In the genomic region with DNA sequence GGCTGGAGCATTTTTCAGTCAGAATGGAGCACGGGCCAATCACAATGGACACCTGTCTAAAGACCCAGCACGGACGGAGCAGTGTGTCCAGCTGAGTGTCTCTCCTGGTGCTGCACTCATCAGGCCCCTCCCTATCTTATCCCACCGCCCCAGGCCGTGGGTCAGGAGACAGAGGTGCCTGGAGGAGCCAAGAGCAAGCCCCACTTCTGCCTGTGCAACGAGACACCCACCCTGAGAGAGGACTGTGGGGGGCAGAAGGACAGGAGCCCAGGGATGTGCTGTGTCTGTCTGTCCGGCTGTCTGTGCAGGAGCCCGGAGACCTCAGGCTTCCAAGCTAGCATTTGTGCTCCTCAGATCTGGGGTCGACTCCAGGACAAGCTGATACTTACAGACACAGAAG, we compare ENCODE assay signal across 22 cellular contexts.
"Had no signal": no experiment of that assay in that cellular context is flagged by ENCODE, and none has a peak within 500 bp of the region (broad histone marks: within the 10 kb centered on the region; RNA-seq: fewer than 3 reads in every experiment).

No MANE protein-coding gene starts in this region.

- H3K36me3 ChIP-seq: cardiac muscle cell, gastrocnemius medialis, suprapubic skin, tibial nerve had no signal

- H3K27me3 ChIP-seq: cardiac muscle cell had no signal

- DNase-seq: activated CD4-positive, alpha-beta T cell treated with anti-CD3 and anti-CD28 coated beads for 4 hours; activated CD4-positive, alpha-beta T cell treated with anti-CD3 and anti-CD28 coated beads, Interleukin-2, amount 50 U/mL, for 4 hours; activated naive CD4-positive, alpha-beta T cell; activated T-cell treated with anti-CD3 and anti-CD28 coated beads for 4 hours; activated T-cell treated with anti-CD3 and anti-CD28 coated beads, Interleukin-2, amount 50 U/mL, for 72 hours; effector memory CD4-positive, alpha-beta T cell; erythroblast; gastrocnemius medialis; nucleus accumbens; right cardiac atrium; stimulated activated CD4-positive, alpha-beta T cell treated with anti-CD3 and anti-CD28 coated beads, Interleukin-15, amount 100 ng/mL, for 24 hours; stimulated activated CD4-positive, alpha-beta T cell treated with anti-CD3 and anti-CD28 coated beads, Interleukin-2, amount 100 ng/mL, for 24 hours; stimulated activated naive CD4-positive, alpha-beta T cell; T-cell had no signal

- FAIRE-seq: keratinocyte had no signal

- H3K4me3 ChIP-seq: cardiac muscle cell, coronary artery, dorsolateral prefrontal cortex, gastrocnemius medialis, hepatocyte, suprapubic skin, tibial nerve had no signal

- ATAC-seq: gastrocnemius medialis; naive thymus-derived CD8-positive, alpha-beta T cell; right cardiac atrium; T-cell had no signal
